Comparison of ENCODE assay signal across 1 cellular context in the genomic region with DNA sequence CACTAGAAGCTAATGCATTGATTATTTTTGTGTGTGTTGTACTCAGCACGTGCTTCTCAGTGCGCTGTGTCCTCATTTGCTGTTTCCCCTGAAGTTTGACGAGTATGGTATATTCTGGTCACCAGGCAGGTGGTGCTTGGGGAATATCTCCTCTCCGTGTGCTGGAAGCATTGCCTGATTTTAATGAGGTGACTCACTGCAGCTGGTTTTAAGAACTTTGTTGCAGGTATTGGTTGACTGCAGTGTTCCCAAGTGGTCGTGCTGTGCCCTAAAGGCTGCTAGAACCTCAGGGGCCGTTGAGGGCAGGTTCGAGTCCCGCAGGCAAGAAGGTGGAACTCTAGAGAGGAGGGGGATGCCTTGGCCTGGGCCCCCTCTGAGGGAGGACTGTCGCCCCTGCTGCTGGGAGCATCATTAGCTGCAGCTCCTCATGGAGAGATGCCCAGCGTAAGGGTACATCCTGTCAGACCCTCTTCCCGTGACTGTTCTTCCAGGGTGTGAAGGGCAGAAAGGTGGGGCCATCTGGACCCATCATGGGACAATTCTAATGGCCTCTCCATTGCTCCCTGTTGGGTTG.
TF ChIP-seq lines count a peak whose summit lies in the region.

No MANE protein-coding gene starts in this region.

TF ChIP-seq in GM23338, 12 proteins besides CTCF, POLR2A, EP300 and RAD21:
- TF ChIP-seq, protein P1, sequence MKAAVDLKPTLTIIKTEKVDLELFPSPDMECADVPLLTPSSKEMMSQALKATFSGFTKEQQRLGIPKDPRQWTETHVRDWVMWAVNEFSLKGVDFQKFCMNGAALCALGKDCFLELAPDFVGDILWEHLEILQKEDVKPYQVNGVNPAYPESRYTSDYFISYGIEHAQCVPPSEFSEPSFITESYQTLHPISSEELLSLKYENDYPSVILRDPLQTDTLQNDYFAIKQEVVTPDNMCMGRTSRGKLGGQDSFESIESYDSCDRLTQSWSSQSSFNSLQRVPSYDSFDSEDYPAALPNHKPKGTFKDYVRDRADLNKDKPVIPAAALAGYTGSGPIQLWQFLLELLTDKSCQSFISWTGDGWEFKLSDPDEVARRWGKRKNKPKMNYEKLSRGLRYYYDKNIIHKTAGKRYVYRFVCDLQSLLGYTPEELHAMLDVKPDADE (IDR thresholded peaks at IDR 0.05): no peak
- TF ChIP-seq ZNF114 (CRISPR knock-in tag; IDR thresholded peaks at IDR 0.05): no peak
- TF ChIP-seq, protein P2, sequence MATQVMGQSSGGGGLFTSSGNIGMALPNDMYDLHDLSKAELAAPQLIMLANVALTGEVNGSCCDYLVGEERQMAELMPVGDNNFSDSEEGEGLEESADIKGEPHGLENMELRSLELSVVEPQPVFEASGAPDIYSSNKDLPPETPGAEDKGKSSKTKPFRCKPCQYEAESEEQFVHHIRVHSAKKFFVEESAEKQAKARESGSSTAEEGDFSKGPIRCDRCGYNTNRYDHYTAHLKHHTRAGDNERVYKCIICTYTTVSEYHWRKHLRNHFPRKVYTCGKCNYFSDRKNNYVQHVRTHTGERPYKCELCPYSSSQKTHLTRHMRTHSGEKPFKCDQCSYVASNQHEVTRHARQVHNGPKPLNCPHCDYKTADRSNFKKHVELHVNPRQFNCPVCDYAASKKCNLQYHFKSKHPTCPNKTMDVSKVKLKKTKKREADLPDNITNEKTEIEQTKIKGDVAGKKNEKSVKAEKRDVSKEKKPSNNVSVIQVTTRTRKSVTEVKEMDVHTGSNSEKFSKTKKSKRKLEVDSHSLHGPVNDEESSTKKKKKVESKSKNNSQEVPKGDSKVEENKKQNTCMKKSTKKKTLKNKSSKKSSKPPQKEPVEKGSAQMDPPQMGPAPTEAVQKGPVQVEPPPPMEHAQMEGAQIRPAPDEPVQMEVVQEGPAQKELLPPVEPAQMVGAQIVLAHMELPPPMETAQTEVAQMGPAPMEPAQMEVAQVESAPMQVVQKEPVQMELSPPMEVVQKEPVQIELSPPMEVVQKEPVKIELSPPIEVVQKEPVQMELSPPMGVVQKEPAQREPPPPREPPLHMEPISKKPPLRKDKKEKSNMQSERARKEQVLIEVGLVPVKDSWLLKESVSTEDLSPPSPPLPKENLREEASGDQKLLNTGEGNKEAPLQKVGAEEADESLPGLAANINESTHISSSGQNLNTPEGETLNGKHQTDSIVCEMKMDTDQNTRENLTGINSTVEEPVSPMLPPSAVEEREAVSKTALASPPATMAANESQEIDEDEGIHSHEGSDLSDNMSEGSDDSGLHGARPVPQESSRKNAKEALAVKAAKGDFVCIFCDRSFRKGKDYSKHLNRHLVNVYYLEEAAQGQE (IDR thresholded peaks at IDR 0.05; ENCODE audit: unreplicated experiment): no peak
- no peak for TF ChIP-seq EZH2phosphoT487 (IDR thresholded peaks at IDR 0.05; ENCODE audit: unreplicated experiment)
- no peak for TF ChIP-seq STAT1 (IDR thresholded peaks at IDR 0.05; ENCODE audit: unreplicated experiment)
- TF ChIP-seq, protein P3, sequence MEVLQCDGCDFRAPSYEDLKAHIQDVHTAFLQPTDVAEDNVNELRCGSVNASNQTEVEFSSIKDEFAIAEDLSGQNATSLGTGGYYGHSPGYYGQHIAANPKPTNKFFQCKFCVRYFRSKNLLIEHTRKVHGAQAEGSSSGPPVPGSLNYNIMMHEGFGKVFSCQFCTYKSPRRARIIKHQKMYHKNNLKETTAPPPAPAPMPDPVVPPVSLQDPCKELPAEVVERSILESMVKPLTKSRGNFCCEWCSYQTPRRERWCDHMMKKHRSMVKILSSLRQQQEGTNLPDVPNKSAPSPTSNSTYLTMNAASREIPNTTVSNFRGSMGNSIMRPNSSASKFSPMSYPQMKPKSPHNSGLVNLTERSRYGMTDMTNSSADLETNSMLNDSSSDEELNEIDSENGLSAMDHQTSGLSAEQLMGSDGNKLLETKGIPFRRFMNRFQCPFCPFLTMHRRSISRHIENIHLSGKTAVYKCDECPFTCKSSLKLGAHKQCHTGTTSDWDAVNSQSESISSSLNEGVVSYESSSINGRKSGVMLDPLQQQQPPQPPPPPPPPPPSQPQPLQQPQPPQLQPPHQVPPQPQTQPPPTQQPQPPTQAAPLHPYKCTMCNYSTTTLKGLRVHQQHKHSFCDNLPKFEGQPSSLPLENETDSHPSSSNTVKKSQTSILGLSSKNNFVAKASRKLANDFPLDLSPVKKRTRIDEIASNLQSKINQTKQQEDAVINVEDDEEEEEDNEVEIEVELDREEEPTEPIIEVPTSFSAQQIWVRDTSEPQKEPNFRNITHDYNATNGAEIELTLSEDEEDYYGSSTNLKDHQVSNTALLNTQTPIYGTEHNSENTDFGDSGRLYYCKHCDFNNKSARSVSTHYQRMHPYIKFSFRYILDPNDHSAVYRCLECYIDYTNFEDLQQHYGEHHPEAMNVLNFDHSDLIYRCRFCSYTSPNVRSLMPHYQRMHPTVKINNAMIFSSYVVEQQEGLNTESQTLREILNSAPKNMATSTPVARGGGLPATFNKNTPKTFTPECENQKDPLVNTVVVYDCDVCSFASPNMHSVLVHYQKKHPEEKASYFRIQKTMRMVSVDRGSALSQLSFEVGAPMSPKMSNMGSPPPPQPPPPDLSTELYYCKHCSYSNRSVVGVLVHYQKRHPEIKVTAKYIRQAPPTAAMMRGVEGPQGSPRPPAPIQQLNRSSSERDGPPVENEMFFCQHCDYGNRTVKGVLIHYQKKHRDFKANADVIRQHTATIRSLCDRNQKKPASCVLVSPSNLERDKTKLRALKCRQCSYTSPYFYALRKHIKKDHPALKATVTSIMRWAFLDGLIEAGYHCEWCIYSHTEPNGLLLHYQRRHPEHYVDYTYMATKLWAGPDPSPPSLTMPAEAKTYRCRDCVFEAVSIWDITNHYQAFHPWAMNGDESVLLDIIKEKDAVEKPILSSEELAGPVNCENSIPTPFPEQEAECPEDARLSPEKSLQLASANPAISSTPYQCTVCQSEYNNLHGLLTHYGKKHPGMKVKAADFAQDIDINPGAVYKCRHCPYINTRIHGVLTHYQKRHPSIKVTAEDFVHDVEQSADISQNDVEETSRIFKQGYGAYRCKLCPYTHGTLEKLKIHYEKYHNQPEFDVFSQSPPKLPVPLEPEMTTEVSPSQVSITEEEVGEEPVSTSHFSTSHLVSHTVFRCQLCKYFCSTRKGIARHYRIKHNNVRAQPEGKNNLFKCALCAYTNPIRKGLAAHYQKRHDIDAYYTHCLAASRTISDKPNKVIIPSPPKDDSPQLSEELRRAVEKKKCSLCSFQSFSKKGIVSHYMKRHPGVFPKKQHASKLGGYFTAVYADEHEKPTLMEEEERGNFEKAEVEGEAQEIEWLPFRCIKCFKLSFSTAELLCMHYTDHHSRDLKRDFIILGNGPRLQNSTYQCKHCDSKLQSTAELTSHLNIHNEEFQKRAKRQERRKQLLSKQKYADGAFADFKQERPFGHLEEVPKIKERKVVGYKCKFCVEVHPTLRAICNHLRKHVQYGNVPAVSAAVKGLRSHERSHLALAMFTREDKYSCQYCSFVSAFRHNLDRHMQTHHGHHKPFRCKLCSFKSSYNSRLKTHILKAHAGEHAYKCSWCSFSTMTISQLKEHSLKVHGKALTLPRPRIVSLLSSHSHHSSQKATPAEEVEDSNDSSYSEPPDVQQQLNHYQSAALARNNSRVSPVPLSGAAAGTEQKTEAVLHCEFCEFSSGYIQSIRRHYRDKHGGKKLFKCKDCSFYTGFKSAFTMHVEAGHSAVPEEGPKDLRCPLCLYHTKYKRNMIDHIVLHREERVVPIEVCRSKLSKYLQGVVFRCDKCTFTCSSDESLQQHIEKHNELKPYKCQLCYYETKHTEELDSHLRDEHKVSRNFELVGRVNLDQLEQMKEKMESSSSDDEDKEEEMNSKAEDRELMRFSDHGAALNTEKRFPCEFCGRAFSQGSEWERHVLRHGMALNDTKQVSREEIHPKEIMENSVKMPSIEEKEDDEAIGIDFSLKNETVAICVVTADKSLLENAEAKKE (CRISPR knock-in tag; IDR thresholded peaks at IDR 0.05): no peak
- TF ChIP-seq EZH2 (IDR thresholded peaks at IDR 0.05; ENCODE audit: low read depth, unreplicated experiment): no peak
- TF ChIP-seq JUNB (IDR thresholded peaks at IDR 0.05; ENCODE audit: unreplicated experiment): no peak
- TF ChIP-seq POLR2AphosphoS5 (IDR thresholded peaks at IDR 0.05; ENCODE audit: low read depth): no peak
- no peak for TF ChIP-seq NANOG (IDR thresholded peaks at IDR 0.05; ENCODE audit: borderline replicate concordance)
- TF ChIP-seq CREB1 (CRISPR knock-in tag; IDR thresholded peaks at IDR 0.05; ENCODE audit: low read depth): no peak
- TF ChIP-seq ZNF331 (CRISPR knock-in tag; IDR thresholded peaks at IDR 0.05; ENCODE audit: low read depth): no peak
